In the genomic region with DNA sequence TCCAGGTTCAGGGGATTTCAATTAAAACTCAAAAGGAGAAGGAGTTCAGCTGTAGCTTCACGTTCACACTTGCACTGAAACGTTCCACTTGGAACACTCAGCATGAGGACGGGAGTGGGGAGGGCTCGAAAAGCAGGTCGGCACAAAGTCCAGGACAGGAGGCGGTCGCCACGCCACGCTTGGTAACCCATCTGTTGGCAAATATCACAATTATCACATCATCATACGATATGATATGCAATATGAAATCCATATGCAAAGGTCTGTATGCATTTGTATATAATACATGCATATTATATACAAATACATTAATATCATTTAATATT, we compare ENCODE assay signal across 1 cellular context.
A peak's percentile ranks its signal among the peaks of the same experiment; 100 is the strongest.
TF ChIP-seq lines count a peak whose summit lies in the region.

No MANE protein-coding gene starts in this region.

TF ChIP-seq in GM12878, 131 proteins besides CTCF, POLR2A, EP300 and RAD21 (continued from another document):
- TF ChIP-seq, protein P1, sequence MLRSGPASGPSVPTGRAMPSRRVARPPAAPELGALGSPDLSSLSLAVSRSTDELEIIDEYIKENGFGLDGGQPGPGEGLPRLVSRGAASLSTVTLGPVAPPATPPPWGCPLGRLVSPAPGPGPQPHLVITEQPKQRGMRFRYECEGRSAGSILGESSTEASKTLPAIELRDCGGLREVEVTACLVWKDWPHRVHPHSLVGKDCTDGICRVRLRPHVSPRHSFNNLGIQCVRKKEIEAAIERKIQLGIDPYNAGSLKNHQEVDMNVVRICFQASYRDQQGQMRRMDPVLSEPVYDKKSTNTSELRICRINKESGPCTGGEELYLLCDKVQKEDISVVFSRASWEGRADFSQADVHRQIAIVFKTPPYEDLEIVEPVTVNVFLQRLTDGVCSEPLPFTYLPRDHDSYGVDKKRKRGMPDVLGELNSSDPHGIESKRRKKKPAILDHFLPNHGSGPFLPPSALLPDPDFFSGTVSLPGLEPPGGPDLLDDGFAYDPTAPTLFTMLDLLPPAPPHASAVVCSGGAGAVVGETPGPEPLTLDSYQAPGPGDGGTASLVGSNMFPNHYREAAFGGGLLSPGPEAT (IDR thresholded peaks at IDR 0.05; ENCODE audit: low read depth): peak; percentile 4; the same call in 1 of the 2 replicates
- TF ChIP-seq YBX1 (IDR thresholded peaks at IDR 0.05) (no peak), ATF7 (IDR thresholded peaks at IDR 0.05; ENCODE audit: low read depth) (0 out of 2 replicates have a peak, but pooled peaks have one; percentile 5)
- TF ChIP-seq, protein P2, sequence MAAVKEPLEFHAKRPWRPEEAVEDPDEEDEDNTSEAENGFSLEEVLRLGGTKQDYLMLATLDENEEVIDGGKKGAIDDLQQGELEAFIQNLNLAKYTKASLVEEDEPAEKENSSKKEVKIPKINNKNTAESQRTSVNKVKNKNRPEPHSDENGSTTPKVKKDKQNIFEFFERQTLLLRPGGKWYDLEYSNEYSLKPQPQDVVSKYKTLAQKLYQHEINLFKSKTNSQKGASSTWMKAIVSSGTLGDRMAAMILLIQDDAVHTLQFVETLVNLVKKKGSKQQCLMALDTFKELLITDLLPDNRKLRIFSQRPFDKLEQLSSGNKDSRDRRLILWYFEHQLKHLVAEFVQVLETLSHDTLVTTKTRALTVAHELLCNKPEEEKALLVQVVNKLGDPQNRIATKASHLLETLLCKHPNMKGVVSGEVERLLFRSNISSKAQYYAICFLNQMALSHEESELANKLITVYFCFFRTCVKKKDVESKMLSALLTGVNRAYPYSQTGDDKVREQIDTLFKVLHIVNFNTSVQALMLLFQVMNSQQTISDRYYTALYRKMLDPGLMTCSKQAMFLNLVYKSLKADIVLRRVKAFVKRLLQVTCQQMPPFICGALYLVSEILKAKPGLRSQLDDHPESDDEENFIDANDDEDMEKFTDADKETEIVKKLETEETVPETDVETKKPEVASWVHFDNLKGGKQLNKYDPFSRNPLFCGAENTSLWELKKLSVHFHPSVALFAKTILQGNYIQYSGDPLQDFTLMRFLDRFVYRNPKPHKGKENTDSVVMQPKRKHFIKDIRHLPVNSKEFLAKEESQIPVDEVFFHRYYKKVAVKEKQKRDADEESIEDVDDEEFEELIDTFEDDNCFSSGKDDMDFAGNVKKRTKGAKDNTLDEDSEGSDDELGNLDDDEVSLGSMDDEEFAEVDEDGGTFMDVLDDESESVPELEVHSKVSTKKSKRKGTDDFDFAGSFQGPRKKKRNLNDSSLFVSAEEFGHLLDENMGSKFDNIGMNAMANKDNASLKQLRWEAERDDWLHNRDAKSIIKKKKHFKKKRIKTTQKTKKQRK (IDR thresholded peaks at IDR 0.05; ENCODE audit: low read depth, low read length): no peak
